11 cellular contexts compared by ENCODE assay signal in genomic region chr4:147782087-147782781, GRCh38. TPM values are rescaled to one million over a fixed set of nuclear protein-coding genes. Genes with fewer than 3 reads are reported as not detected.
A peak's percentile ranks its signal among the peaks of the same experiment; 100 is the strongest.
DNase-seq lines count a peak whose midpoint lies in the region; ATAC-seq and TF ChIP-seq lines count a peak whose summit lies in the region.
"Had no signal": no experiment of that assay in that cellular context is flagged by ENCODE, and none has a peak within 500 bp of the region (broad histone marks: within the 10 kb centered on the region; RNA-seq: fewer than 3 reads in every experiment).

No MANE protein-coding gene starts in this region.

- H3K4me2 ChIP-seq in skeletal muscle satellite cell (ENCODE audit: low read length), result peak overlapping the region; percentile 60

- H3K4me3 Mint-ChIP-seq in endodermal cell, result no peak overlapping the region

- peaks cover 18% of the 10 kb centered on the region for H3K4me1 Mint-ChIP-seq in endodermal cell

- H3K9me3 ChIP-seq in skeletal muscle satellite cell (replicated peaks; ENCODE audit: low read length), result no peaks in the 10 kb centered on the region
- H3K9me3 ChIP-seq in HAP-1, result no peaks in the 10 kb centered on the region
- H3K9me3 ChIP-seq in endodermal cell (ENCODE audit: control insufficient read depth, low read length), result no peaks in the 10 kb centered on the region
- H3K9me3 ChIP-seq: MG63 had no signal

- TF ChIP-seq CTCF in fibroblast of villous mesenchyme (IDR thresholded peaks at IDR 0.05; ENCODE audit: insufficient read depth, low read depth, low read length) (no peak), endodermal cell (conservative IDR thresholded peaks at IDR 0.05) (no peak)

- no peak for DNase-seq in activated CD4-positive, CD25-positive, alpha-beta regulatory T cell treated with anti-CD3 and anti-CD28 coated beads, Interleukin-2, amount 50 U/mL, for 72 hours
- DNase-seq in fibroblast of villous mesenchyme (ENCODE audit: low read depth), result peak; percentile 72
- no peak for DNase-seq in HAP-1 (ENCODE audit: low spot score in 2 of 2)
- DNase-seq in endodermal cell, result no peak
- no peak for DNase-seq in activated effector memory CD4-positive, alpha-beta T cell treated with anti-CD3 and anti-CD28 coated beads, Interleukin-2, amount 50 U/mL, for 16 hours
- DNase-seq: hippocampal formation; MG63; stimulated activated naive CD4-positive, alpha-beta T cell treated with Interleukin-2 at 50 U/mL for 16 hours had no signal

- H3K36me3 ChIP-seq in skeletal muscle satellite cell (ENCODE audit: insufficient read depth, low read length) (no peaks in the 10 kb centered on the region), HAP-1 (replicated peaks) (no peaks in the 10 kb centered on the region), endodermal cell (ENCODE audit: control insufficient read depth, insufficient read depth, low read length) (no peaks in the 10 kb centered on the region)
- H3K36me3 ChIP-seq: MG63 had no signal

- 89% methylated on average over 7 of the region's 7 CpGs for WGBS in endodermal cell (ENCODE audit: insufficient coverage in 1 of 2, insufficient read length in 1 of 2), 2 experiments

- no peak overlapping the region for H3K4me3 ChIP-seq in fibroblast of villous mesenchyme (ENCODE audit: low read depth, low read length)
- H3K4me3 ChIP-seq in skeletal muscle satellite cell (ENCODE audit: low read length), result peak overlapping the region; percentile 38
- H3K4me3 ChIP-seq in HAP-1, result no peak overlapping the region
- H3K4me3 ChIP-seq in endodermal cell (ENCODE audit: low read length), result no peak overlapping the region
- H3K4me3 ChIP-seq: MG63 had no signal

- H3K4me1 ChIP-seq in skeletal muscle satellite cell (ENCODE audit: control insufficient read depth, insufficient read depth, low read length) (peaks cover 40% of the 10 kb centered on the region), HAP-1 (no peaks in the 10 kb centered on the region), endodermal cell (ENCODE audit: control insufficient read depth, insufficient read depth, low read length) (peaks cover 10% of the 10 kb centered on the region)

- H3K27me3 ChIP-seq in skeletal muscle satellite cell (ENCODE audit: control insufficient read depth, insufficient read depth, low read length) (no peaks in the 10 kb centered on the region), HAP-1 (ENCODE audit: low read depth) (no peaks in the 10 kb centered on the region), endodermal cell (ENCODE audit: control insufficient read depth, insufficient read depth, low read length, poor library complexity, severe bottlenecking) (no peaks in the 10 kb centered on the region)
- H3K27me3 ChIP-seq: MG63 had no signal

- no peaks in the 10 kb centered on the region for H3K36me3 Mint-ChIP-seq in endodermal cell (ENCODE audit: low read depth)

- no peaks in the 10 kb centered on the region for H3K27me3 Mint-ChIP-seq in endodermal cell (ENCODE audit: insufficient read depth)

- no peak overlapping the region for H3K27ac ChIP-seq in endodermal cell (ENCODE audit: low read depth, low read length)

- in situ Hi-C loops in HAP-1 (cut with MboI; ENCODE audit: low sequenced_read_pairs), result no loop called here

- H3K9me3 Mint-ChIP-seq in endodermal cell, result no peaks in the 10 kb centered on the region

- H3K9ac ChIP-seq in skeletal muscle satellite cell (ENCODE audit: low read depth, low read length) (no peak overlapping the region), endodermal cell (ENCODE audit: extremely low read depth, low read length, poor library complexity, severe bottlenecking) (no peak overlapping the region)

- no peak overlapping the region for H3K27ac Mint-ChIP-seq in endodermal cell

- peak; percentile 38 to 58 for ATAC-seq in activated CD4-positive, CD25-positive, alpha-beta regulatory T cell treated with anti-CD3 and anti-CD28 coated beads, Interleukin-2, amount 50 U/mL, for 24 hours
- ATAC-seq in SK-N-SH treated with all-trans-retinoic acid at 6 μM for 48 hours, result peak; percentile 62

TF ChIP-seq in SK-N-SH treated with all-trans-retinoic acid at 6 μM for 48 hours, 23 proteins besides CTCF, POLR2A, EP300 and RAD21:
- TF ChIP-seq ZNF565 (CRISPR knock-in tag; conservative IDR thresholded peaks at IDR 0.05; ENCODE audit: low read depth), result no peak
- 0 out of 2 replicates have a peak, but pooled peaks have one; percentile 10 for TF ChIP-seq ISL1 (CRISPR knock-in tag; IDR thresholded peaks at IDR 0.05)
TF ChIP-seq in SK-N-SH treated with all-trans-retinoic acid at 6 μM for 48 hours: peak in this region for 1.

RNA-seq across cellular contexts. Expression of gene ARHGAP10, which starts 50.3 kb away (rescaled TPM):
- 41.2 and 41.5 TPM in 2 replicates for total RNA-seq in fibroblast of villous mesenchyme
- total RNA-seq in skeletal muscle satellite cell (2012; rRNA removed), result 29.7 and 33.5 TPM in 2 replicates
- total RNA-seq in endodermal cell, result 10 to 100 TPM in 1 of 2 donors, 1 to 10 TPM in 1; 9.1 to 11.8 TPM
- polyA plus RNA-seq in endodermal cell (2013, experiment 1 of 2), result 3.4 TPM
- polyA plus RNA-seq in endodermal cell (2013, experiment 2 of 2), result 3.6 TPM
